ENCODE assay signal across 33 cellular contexts in the genomic region with DNA sequence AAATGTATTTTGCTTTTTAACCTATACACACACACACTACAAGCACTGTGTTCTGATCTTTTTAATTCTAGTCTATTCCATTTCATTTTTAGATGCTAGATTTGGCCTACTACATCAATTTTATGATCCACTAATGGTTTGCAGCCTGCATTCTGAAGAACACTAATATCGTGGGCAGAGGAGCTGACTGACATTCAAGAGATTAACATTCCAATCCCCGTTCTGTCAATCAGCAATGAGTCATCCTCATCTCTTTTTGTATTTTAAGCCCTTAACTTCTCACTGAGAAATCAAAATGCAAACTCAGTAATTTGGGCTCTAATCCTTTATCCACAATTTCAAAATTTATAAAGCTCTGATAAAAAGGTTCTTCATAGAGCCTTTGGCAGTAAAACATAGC. TPM values are rescaled to one million over a fixed set of nuclear protein-coding genes. Genes with fewer than 3 reads are reported as not detected.
"Had no signal": no experiment of that assay in that cellular context is flagged by ENCODE, and none has a peak within 500 bp of the region (broad histone marks: within the 10 kb centered on the region; RNA-seq: fewer than 3 reads in every experiment).

No MANE protein-coding gene starts in this region.

- H3K36me3 ChIP-seq: gastroesophageal sphincter, right lobe of liver, tibial artery, upper lobe of right lung had no signal

- H3K4me1 ChIP-seq: gastroesophageal sphincter, right lobe of liver, tibial artery, upper lobe of right lung had no signal

- DNase-seq: activated B cell treated with CpG ODN at 0.5 μM for 24 hours; activated CD4-positive, alpha-beta T cell treated with anti-CD3 and anti-CD28 coated beads, Interleukin-2, amount 50 U/mL, for 1 hour; activated CD8-positive, alpha-beta T cell treated with anti-CD3 and anti-CD28 coated beads for 36 hours; activated gamma-delta T cell treated with Interleukin-2 at 50 U/mL for 16 hours; activated naive CD8-positive, alpha-beta T cell treated with anti-CD3 and anti-CD28 coated beads, Interleukin-2, amount 50 U/mL, for 24 hours; activated T-cell treated with anti-CD3 and anti-CD28 coated beads, Interleukin-2, amount 50 U/mL, for 4 hours; amygdala; effector CD8-positive, alpha-beta T cell; kidney; midbrain; naive thymus-derived CD4-positive, alpha-beta T cell; right lobe of liver; stimulated activated CD4-positive, alpha-beta T cell treated with anti-CD3 and anti-CD28 coated beads, Interleukin-12 subunit alpha, Interleukin-12 subunit beta, amount 100 ng/mL, for 4 hours; stimulated activated CD4-positive, alpha-beta T cell treated with anti-CD3 and anti-CD28 coated beads, Interleukin-4, amount 100 ng/mL, for 4 hours; stimulated activated CD8-positive, alpha-beta memory T cell treated with anti-CD3 and anti-CD28 coated beads, Interleukin-4, amount 100 ng/mL, for 48 hours; stimulated activated naive CD8-positive, alpha-beta T cell treated with anti-CD3 and anti-CD28 coated beads, Interleukin-15, amount 100 ng/mL, for 72 hours; T-helper 1 cell; tibial artery; upper lobe of right lung had no signal

- H3K27me3 ChIP-seq: hepatocyte, right lobe of liver, tibial artery, upper lobe of right lung had no signal

- H3K4me2 ChIP-seq: hepatocyte had no signal

- H3K79me2 ChIP-seq: hepatocyte had no signal

- H3K36me3 Mint-ChIP-seq: activated naive CD4-positive, alpha-beta T cell treated with anti-CD3 and anti-CD28 coated beads, Interleukin-2, amount 50 U/mL, for 24 hours; naive thymus-derived CD4-positive, alpha-beta T cell; stimulated activated memory B cell treated with anti-CD40 and anti-IgM and Interleukin-4, amounts not matched to agents 10 μg/mL and 1 μg/mL and 100 μg/mL, for 72 hours had no signal

- H3K9me3 ChIP-seq: gastroesophageal sphincter, right lobe of liver, tibial artery, upper lobe of right lung had no signal

- H3K27me3 Mint-ChIP-seq: activated B cell treated with CpG ODN at 0.5 μM for 24 hours had no signal

- H3K9me3 Mint-ChIP-seq: activated B cell treated with CpG ODN at 0.5 μM for 24 hours; activated CD8-positive, alpha-beta T cell treated with anti-CD3 and anti-CD28 coated beads for 36 hours; activated naive CD4-positive, alpha-beta T cell treated with anti-CD3 and anti-CD28 coated beads, Interleukin-2, amount 50 U/mL, for 24 hours; activated naive CD8-positive, alpha-beta T cell treated with anti-CD3 and anti-CD28 coated beads, Interleukin-2, amount 50 U/mL, for 24 hours; activated T-cell treated with anti-CD3 and anti-CD28 coated beads, Interleukin-2, amount 50 U/mL, for 4 hours; activated T-helper 17 cell treated with anti-CD3 and anti-CD28 coated beads, Interleukin-2, amount 50 U/mL, for 72 hours; central memory CD8-positive, alpha-beta T cell; naive thymus-derived CD4-positive, alpha-beta T cell; neural crest cell; stimulated activated memory B cell treated with anti-CD40 and anti-IgM and Interleukin-4, amounts not matched to agents 10 μg/mL and 1 μg/mL and 100 μg/mL, for 72 hours; stimulated activated naive CD8-positive, alpha-beta T cell treated with anti-CD3 and anti-CD28 coated beads, Interleukin-15, amount 100 ng/mL, for 72 hours; T-helper 2 cell treated with Interferon-gamma antibody and Interleukin-4, amounts not matched to agents 5 μg/mL and 100 μg/mL, for 36 hours had no signal

- H3K27ac ChIP-seq: epithelial cell of prostate, gastroesophageal sphincter, hepatocyte, right lobe of liver, skin epidermis, tibial artery, upper lobe of right lung had no signal

- H3K4me1 Mint-ChIP-seq: activated B cell treated with CpG ODN at 0.5 μM for 24 hours; activated naive CD4-positive, alpha-beta T cell treated with anti-CD3 and anti-CD28 coated beads, Interleukin-2, amount 50 U/mL, for 24 hours; activated naive CD8-positive, alpha-beta T cell treated with anti-CD3 and anti-CD28 coated beads, Interleukin-2, amount 50 U/mL, for 24 hours; activated T-helper 17 cell treated with anti-CD3 and anti-CD28 coated beads, Interleukin-2, amount 50 U/mL, for 72 hours; central memory CD8-positive, alpha-beta T cell; naive thymus-derived CD4-positive, alpha-beta T cell; neural crest cell; stimulated activated memory B cell treated with anti-CD40 and anti-IgM and Interleukin-4, amounts not matched to agents 10 μg/mL and 1 μg/mL and 100 μg/mL, for 72 hours; stimulated activated naive CD8-positive, alpha-beta T cell treated with anti-CD3 and anti-CD28 coated beads, Interleukin-15, amount 100 ng/mL, for 72 hours had no signal

- H3K4me3 ChIP-seq: gastroesophageal sphincter, hepatocyte, right lobe of liver, skin epidermis, tibial artery, upper lobe of right lung had no signal

- H3K4me3 Mint-ChIP-seq: activated B cell treated with CpG ODN at 0.5 μM for 24 hours; activated CD8-positive, alpha-beta T cell treated with anti-CD3 and anti-CD28 coated beads for 36 hours; activated naive CD4-positive, alpha-beta T cell treated with anti-CD3 and anti-CD28 coated beads, Interleukin-2, amount 50 U/mL, for 24 hours; activated naive CD8-positive, alpha-beta T cell treated with anti-CD3 and anti-CD28 coated beads, Interleukin-2, amount 50 U/mL, for 24 hours; activated T-cell treated with anti-CD3 and anti-CD28 coated beads, Interleukin-2, amount 50 U/mL, for 4 hours; activated T-helper 17 cell treated with anti-CD3 and anti-CD28 coated beads, Interleukin-2, amount 50 U/mL, for 72 hours; central memory CD8-positive, alpha-beta T cell; naive thymus-derived CD4-positive, alpha-beta T cell; neural crest cell; stimulated activated memory B cell treated with anti-CD40 and anti-IgM and Interleukin-4, amounts not matched to agents 10 μg/mL and 1 μg/mL and 100 μg/mL, for 72 hours; stimulated activated naive CD8-positive, alpha-beta T cell treated with anti-CD3 and anti-CD28 coated beads, Interleukin-15, amount 100 ng/mL, for 72 hours; T-helper 2 cell treated with Interferon-gamma antibody and Interleukin-4, amounts not matched to agents 5 μg/mL and 100 μg/mL, for 36 hours had no signal

- ATAC-seq: activated CD8-positive, alpha-beta T cell treated with anti-CD3 and anti-CD28 coated beads for 36 hours; activated naive CD8-positive, alpha-beta T cell treated with anti-CD3 and anti-CD28 coated beads, Interleukin-2, amount 50 U/mL, for 24 hours; activated T-cell treated with anti-CD3 and anti-CD28 coated beads, Interleukin-2, amount 50 U/mL, for 4 hours; activated T-helper 17 cell treated with anti-CD3 and anti-CD28 coated beads, Interleukin-2, amount 50 U/mL, for 72 hours; gastroesophageal sphincter; naive thymus-derived CD4-positive, alpha-beta T cell; right lobe of liver; stimulated activated memory B cell treated with anti-CD40 and anti-IgM and Interleukin-4, amounts not matched to agents 10 μg/mL and 1 μg/mL and 100 μg/mL, for 72 hours; stimulated activated naive CD8-positive, alpha-beta T cell treated with anti-CD3 and anti-CD28 coated beads, Interleukin-15, amount 100 ng/mL, for 72 hours; upper lobe of right lung had no signal

- H2AFZ ChIP-seq: hepatocyte had no signal

- H3K27ac Mint-ChIP-seq: activated B cell treated with CpG ODN at 0.5 μM for 24 hours; activated CD8-positive, alpha-beta T cell treated with anti-CD3 and anti-CD28 coated beads for 36 hours; activated naive CD4-positive, alpha-beta T cell treated with anti-CD3 and anti-CD28 coated beads, Interleukin-2, amount 50 U/mL, for 24 hours; activated naive CD8-positive, alpha-beta T cell treated with anti-CD3 and anti-CD28 coated beads, Interleukin-2, amount 50 U/mL, for 24 hours; activated T-helper 17 cell treated with anti-CD3 and anti-CD28 coated beads, Interleukin-2, amount 50 U/mL, for 72 hours; naive thymus-derived CD4-positive, alpha-beta T cell; stimulated activated memory B cell treated with anti-CD40 and anti-IgM and Interleukin-4, amounts not matched to agents 10 μg/mL and 1 μg/mL and 100 μg/mL, for 72 hours; stimulated activated naive CD8-positive, alpha-beta T cell treated with anti-CD3 and anti-CD28 coated beads, Interleukin-15, amount 100 ng/mL, for 72 hours; T-helper 2 cell treated with Interferon-gamma antibody and Interleukin-4, amounts not matched to agents 5 μg/mL and 100 μg/mL, for 36 hours had no signal

RNA-seq across cellular contexts. Expression of a gene that starts 47.1 kb away (rescaled TPM):
- total RNA-seq: activated B cell treated with CpG ODN at 0.5 μM for 24 hours; activated CD8-positive, alpha-beta T cell treated with anti-CD3 and anti-CD28 coated beads for 36 hours; activated T-cell treated with anti-CD3 and anti-CD28 coated beads, Interleukin-2, amount 50 U/mL, for 4 hours; activated T-helper 17 cell treated with anti-CD3 and anti-CD28 coated beads, Interleukin-2, amount 50 U/mL, for 72 hours; bronchial epithelial cell; dermis microvascular lymphatic vessel endothelial cell; gastroesophageal sphincter; kidney; naive thymus-derived CD4-positive, alpha-beta T cell; omental fat pad; pulmonary artery endothelial cell; right lobe of liver; upper lobe of right lung had no signal
- polyA plus RNA-seq: naive thymus-derived CD4-positive, alpha-beta T cell had no signal
